ENCODE assay signal across 8 cellular contexts in genomic region chr10:131900350-131901152, GRCh38. TPM values are rescaled to one million over a fixed set of nuclear protein-coding genes. Genes with fewer than 3 reads are reported as not detected.
A peak's percentile ranks its signal among the peaks of the same experiment; 100 is the strongest.
DNase-seq lines count a peak whose midpoint lies in the region; ATAC-seq, FAIRE-seq and TF ChIP-seq lines count a peak whose summit lies in the region.

Gene PPP2R2D (plus strand): TSS chr10:131901008. CDS start chr10:131901149, 141 bp downstream.

- H3K4me2 ChIP-seq in BLaER1, result peak within 1 kb of the TSS; percentile 93
- peak within 1 kb of the TSS; percentile 99 for H3K4me2 ChIP-seq in HepG2 (ENCODE audit: low read depth, low read length)

- H3K9ac ChIP-seq in BLaER1, result peak within 1 kb of the TSS; percentile 94
- peak within 1 kb of the TSS; percentile 91 for H3K9ac ChIP-seq in HepG2 (ENCODE audit: insufficient read depth, low read depth, low read length)

- no peak for FAIRE-seq in HepG2 (lab: Jason Lieb, UNC)

- no CpG with 5 or more reads among the region's 107 CpGs for WGBS in HepG2 (ENCODE audit: low lambda C conversion rate)

- peak; percentile 93 for ATAC-seq in GM19324 (IDR thresholded peaks at IDR 0.05; ENCODE audit: low FRiP score, unreplicated experiment)
- peak; percentile 91 for ATAC-seq in HG03460 (IDR thresholded peaks at IDR 0.05; ENCODE audit: unreplicated experiment)
- ATAC-seq in HepG2, result peak; percentile 92

- H3K4me1 ChIP-seq in BLaER1, result peaks cover 82% of the 10 kb centered on the region
- peaks cover 72% of the 10 kb centered on the region for H3K4me1 ChIP-seq in HepG2 (ENCODE audit: insufficient read depth, low read length)

- CTCF ChIA-PET in HepG2 (lab: Yijun Ruan, JAX; ENCODE audit: low intra/inter-chr PET ratio, low total read pairs), result no interaction called here

- in situ Hi-C loops in HepG2 (cut with HindIII; ENCODE audit: extremely low pct_ligation_motif_present, low pct_unique_long_range_greater_than_20kb), result no loop called here

- TF ChIP-seq EP300 in HepG2 (IDR thresholded peaks at IDR 0.05; ENCODE audit: low read depth in 2 of 2, low read length in 2 of 2), result no peak
- TF ChIP-seq EP300 in HepG2 (CRISPR knock-in tag; IDR thresholded peaks at IDR 0.05; ENCODE audit: borderline replicate concordance), result no peak

- no TSS peak for BruUV-seq in HepG2 (replicated peaks; lab: Mats Ljungman, UMichigan)

- intact Hi-C loops in HepG2 (cut with micrococcal nuclease; ENCODE audit: unreplicated experiment), result loop anchor here (5.0 kb wide), 1 partner anchor 77 kb away; no protein-coding TSS in a partner anchor

- H3K36me3 ChIP-seq in BLaER1, result peaks cover 13% of the 10 kb centered on the region
- H3K36me3 ChIP-seq in HepG2 (replicated peaks in 1 of 2; ENCODE audit: control insufficient read depth in 1 of 2, insufficient read depth in 2 of 2, low read length in 2 of 2), result peaks cover 3 to 5% of the 10 kb centered on the region in 2 experiments; a peak in 3 of 5 replicates

- H3K79me2 ChIP-seq in HepG2 (ENCODE audit: insufficient read depth, low read length), result peaks cover 40% of the 10 kb centered on the region

- no peak for TF ChIP-seq CTCF in HepG2 (CRISPR knock-in tag; IDR thresholded peaks at IDR 0.05)

- POLR2A ChIA-PET in HepG2 (lab: Yijun Ruan, JAX), result interaction anchor here (0.9 to 3.1 kb wide), 4 partner anchors 9 to 97 kb away, joined by 3 to 17 read pairs (median 8); partner anchors contain the start of gene BNIP3

- no peaks in the 10 kb centered on the region for H3K9me3 ChIP-seq in BLaER1
- H3K9me3 ChIP-seq in HepG2 (ENCODE audit: low read length), result no peaks in the 10 kb centered on the region

- peak; percentile 68 for DNase-seq in NCI-H526 treated with DMSO at 0.1 percent for 48 hours (lab: John Stamatoyannopoulos, UW)
- DNase-seq in activated CD4-positive, alpha-beta T cell treated with anti-CD3 and anti-CD28 coated beads, Interleukin-2, amount 50 U/mL, for 4 hours, result peak; percentile 94 to 95
- DNase-seq in dermis blood vessel endothelial cell, result peak; percentile 94
- peak; percentile 87 for DNase-seq in HepG2 (ENCODE audit: low spot score)
- DNase-seq in stimulated activated CD4-positive, alpha-beta T cell treated with anti-CD3 and anti-CD28 coated beads, Interleukin-4, amount 100 ng/mL, for 1 hour, result peak; percentile 95

- H3K27ac ChIP-seq in BLaER1 (peak within 1 kb of the TSS; percentile 90), HepG2 (ENCODE audit: extremely low read length, insufficient read depth, low read length) (peak within 1 kb of the TSS; percentile 80)

- no peaks in the 10 kb centered on the region for H3K27me3 ChIP-seq in BLaER1
- H3K27me3 ChIP-seq in HepG2 (ENCODE audit: control insufficient read depth in 1 of 2, insufficient read depth in 2 of 2, low read length in 2 of 2), result peaks cover 2 to 12% of the 10 kb centered on the region in 2 experiments; a peak in 3 of 5 replicates

- H4K20me1 ChIP-seq in BLaER1 (peaks cover 42% of the 10 kb centered on the region), HepG2 (ENCODE audit: insufficient read depth, low read length) (peaks cover 30% of the 10 kb centered on the region)

- H2AFZ ChIP-seq in HepG2 (ENCODE audit: low read length), result no peak within 1 kb of the TSS

- TF ChIP-seq POLR2A in HepG2 (IDR thresholded peaks at IDR 0.05; ENCODE audit: insufficient read depth in 1 of 2, low read depth in 2 of 2, low read length in 2 of 2), result peak; percentile 68 to 84

- H3K4me3 ChIP-seq in BLaER1 (peak within 1 kb of the TSS; percentile 90), HepG2 (replicated peaks in 1 of 3; ENCODE audit: insufficient read depth in 1 of 3, low read depth in 2 of 3, low read length in 3 of 3) (peak within 1 kb of the TSS; percentile 93 to 94 (median 94))

- TF ChIP-seq RAD21 in HepG2 (CRISPR knock-in tag; IDR thresholded peaks at IDR 0.05), result peak; percentile 37; the same call in 1 of the 2 replicates

TF ChIP-seq in HepG2, 621 proteins besides CTCF, POLR2A, EP300 and RAD21 (continues in another document):
- TF ChIP-seq MXD4 (CRISPR knock-in tag; IDR thresholded peaks at IDR 0.05) (peak; percentile 58; the same call in 1 of the 2 replicates), ZNF17 (CRISPR knock-in tag; IDR thresholded peaks at IDR 0.05) (no peak), HNRNPUL1 (IDR thresholded peaks at IDR 0.05; ENCODE audit: low read depth, low read length) (0 out of 2 replicates have a peak, but pooled peaks have one; percentile 19), ZBTB34 (CRISPR knock-in tag; IDR thresholded peaks at IDR 0.05) (0 out of 2 replicates have a peak, but pooled peaks have one; percentile 42), MAF1 (CRISPR knock-in tag; IDR thresholded peaks at IDR 0.05; ENCODE audit: borderline replicate concordance) (0 out of 2 replicates have a peak, but pooled peaks have one; percentile 23), YEATS4 (CRISPR knock-in tag; IDR thresholded peaks at IDR 0.05; ENCODE audit: borderline replicate concordance) (peak; percentile 79), NFYB (CRISPR knock-in tag; IDR thresholded peaks at IDR 0.05) (peak; percentile 87), FOSL1 (CRISPR knock-in tag; IDR thresholded peaks at IDR 0.05; ENCODE audit: borderline replicate concordance) (no peak), ZMYM2 (CRISPR knock-in tag; IDR thresholded peaks at IDR 0.05) (0 out of 2 replicates have a peak, but pooled peaks have one; percentile 40), ZNF563 (CRISPR knock-in tag; IDR thresholded peaks at IDR 0.05) (0 out of 2 replicates have a peak, but pooled peaks have one; percentile 33), KAT8 (CRISPR knock-in tag; IDR thresholded peaks at IDR 0.05) (peak; percentile 39), FOXO1 (CRISPR knock-in tag; IDR thresholded peaks at IDR 0.05) (0 out of 2 replicates have a peak, but pooled peaks have one; percentile 3), HOXA3 (CRISPR knock-in tag; IDR thresholded peaks at IDR 0.05) (peak; percentile 85), NCOR1 (IDR thresholded peaks at IDR 0.05; ENCODE audit: borderline replicate concordance, low read length) (no peak), ZNF619 (CRISPR knock-in tag; IDR thresholded peaks at IDR 0.05) (peak; percentile 62), HNRNPLL (IDR thresholded peaks at IDR 0.05; ENCODE audit: low read depth, low read length, poor library complexity, severe bottlenecking) (peak; percentile 68)
- TF ChIP-seq, protein P1, sequence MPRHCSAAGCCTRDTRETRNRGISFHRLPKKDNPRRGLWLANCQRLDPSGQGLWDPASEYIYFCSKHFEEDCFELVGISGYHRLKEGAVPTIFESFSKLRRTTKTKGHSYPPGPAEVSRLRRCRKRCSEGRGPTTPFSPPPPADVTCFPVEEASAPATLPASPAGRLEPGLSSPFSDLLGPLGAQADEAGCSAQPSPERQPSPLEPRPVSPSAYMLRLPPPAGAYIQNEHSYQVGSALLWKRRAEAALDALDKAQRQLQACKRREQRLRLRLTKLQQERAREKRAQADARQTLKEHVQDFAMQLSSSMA (CRISPR knock-in tag; IDR thresholded peaks at IDR 0.05), result peak; percentile 94

RNA-seq across cellular contexts. Expression of gene PPP2R2D, which starts in this region (rescaled TPM):
- total RNA-seq in dermis blood vessel endothelial cell, result 27.9 and 39.6 TPM in 2 replicates
- total RNA-seq in HepG2 (2016; rRNA removed; fragmentation: Illumina TruSeq; extraction: Trizol), result 33.2 and 34.4 TPM in 2 replicates
- total RNA-seq in HepG2 (2016; cell fraction: cytosol; rRNA removed; fragmentation: Illumina TruSeq; extraction: Trizol; ENCODE audit: low read depth), result 47.7 and 48.9 TPM in 2 replicates
- total RNA-seq in HepG2 (2016; cell fraction: insoluble cytoplasmic fraction; rRNA removed; fragmentation: Illumina TruSeq; extraction: Trizol), result 31.4 and 33.7 TPM in 2 replicates
- 86.0 and 86.6 TPM in 2 replicates for total RNA-seq in HepG2 (2016; cell fraction: membrane; rRNA removed; fragmentation: Illumina TruSeq; extraction: Trizol)
- 29.7 and 31.1 TPM in 2 replicates for total RNA-seq in HepG2 (2016; cell fraction: nucleus; rRNA removed; fragmentation: Illumina TruSeq; extraction: Trizol)
- 32.7 TPM in 2 replicates for polyA plus RNA-seq in HepG2 (2011; rRNA removed)
- polyA plus RNA-seq in HepG2 (2011; cell fraction: cytosol; rRNA removed), result 31.1 and 33.7 TPM in 2 replicates
- 42.0 and 48.5 TPM in 2 replicates for polyA plus RNA-seq in HepG2 (2011; cell fraction: nucleus; rRNA removed)
- polyA plus RNA-seq in HepG2 (2012), result 26.5 and 33.1 TPM in 2 replicates
- 64.7 and 70.1 TPM in 2 replicates for polyA plus RNA-seq in HepG2 (2016; cell fraction: cytosol; fragmentation: Illumina TruSeq; extraction: Trizol; ENCODE audit: low read depth)
- 40.4 and 47.0 TPM in 2 replicates for polyA plus RNA-seq in HepG2 (2016; cell fraction: insoluble cytoplasmic fraction; fragmentation: Illumina TruSeq; extraction: Trizol; ENCODE audit: low read depth)
- polyA plus RNA-seq in HepG2 (2016; cell fraction: membrane; fragmentation: Illumina TruSeq; extraction: Trizol; ENCODE audit: low read depth), result 94.1 and 94.6 TPM in 2 replicates
- 53.3 and 54.4 TPM in 2 replicates for polyA plus RNA-seq in HepG2 (2016; cell fraction: nucleus; fragmentation: Illumina TruSeq; extraction: Trizol; ENCODE audit: insufficient read depth, low read depth)
- 40.2 and 62.1 TPM in 2 replicates for polyA minus RNA-seq in HepG2 (2011; rRNA and poly(A)+ RNA removed; ENCODE audit: low replicate concordance)
- 16.4 and 18.6 TPM in 2 replicates for polyA minus RNA-seq in HepG2 (2011; cell fraction: cytosol; rRNA and poly(A)+ RNA removed)
- 44.7 and 44.8 TPM in 2 replicates for polyA minus RNA-seq in HepG2 (2011; cell fraction: nucleus; rRNA and poly(A)+ RNA removed)

Comparison
In these comparisons a context has a peak if more than half of its experiments do, and no peak if none do; other contexts are left out.
1. Peak in every context shown above with its lines: DNase-seq, ATAC-seq, H3K4me3 ChIP-seq and H3K27ac ChIP-seq.